ENCODE assay signal across 1 cellular context in the genomic region with DNA sequence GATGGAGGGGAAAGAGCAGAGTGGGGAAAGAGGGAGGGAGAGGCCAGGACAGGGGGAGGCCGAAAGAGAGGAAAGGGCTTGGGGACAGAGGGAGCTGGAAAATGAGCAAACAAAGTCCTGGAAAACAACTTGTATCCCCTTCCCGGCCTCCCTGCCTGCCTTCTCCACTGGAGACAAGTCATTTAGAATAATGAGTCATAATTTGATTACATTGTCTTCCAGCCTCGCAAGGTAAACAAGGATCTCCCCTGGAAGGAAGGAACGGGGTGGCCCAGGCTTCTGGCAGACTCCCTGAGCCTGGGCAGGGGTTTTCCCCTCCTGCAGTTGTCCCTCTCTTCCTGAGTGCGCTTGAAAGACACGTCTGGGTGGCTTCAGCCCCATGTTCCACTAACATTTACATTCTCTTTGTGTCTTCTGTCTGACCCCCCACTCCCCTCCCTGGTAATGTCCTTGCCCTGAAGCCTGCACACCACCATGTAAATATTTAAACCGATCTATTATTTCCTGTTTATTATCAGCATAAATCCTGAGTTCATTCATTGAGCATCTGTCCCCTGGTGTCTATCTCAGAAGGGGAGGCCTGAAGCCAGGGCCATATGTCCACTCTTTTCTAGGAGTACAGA.
TF ChIP-seq lines count a peak whose summit lies in the region.

No MANE protein-coding gene starts in this region.

TF ChIP-seq in HepG2, 621 proteins besides CTCF, POLR2A, EP300 and RAD21 (continued from another document and continues in another):
- TF ChIP-seq, protein P1, sequence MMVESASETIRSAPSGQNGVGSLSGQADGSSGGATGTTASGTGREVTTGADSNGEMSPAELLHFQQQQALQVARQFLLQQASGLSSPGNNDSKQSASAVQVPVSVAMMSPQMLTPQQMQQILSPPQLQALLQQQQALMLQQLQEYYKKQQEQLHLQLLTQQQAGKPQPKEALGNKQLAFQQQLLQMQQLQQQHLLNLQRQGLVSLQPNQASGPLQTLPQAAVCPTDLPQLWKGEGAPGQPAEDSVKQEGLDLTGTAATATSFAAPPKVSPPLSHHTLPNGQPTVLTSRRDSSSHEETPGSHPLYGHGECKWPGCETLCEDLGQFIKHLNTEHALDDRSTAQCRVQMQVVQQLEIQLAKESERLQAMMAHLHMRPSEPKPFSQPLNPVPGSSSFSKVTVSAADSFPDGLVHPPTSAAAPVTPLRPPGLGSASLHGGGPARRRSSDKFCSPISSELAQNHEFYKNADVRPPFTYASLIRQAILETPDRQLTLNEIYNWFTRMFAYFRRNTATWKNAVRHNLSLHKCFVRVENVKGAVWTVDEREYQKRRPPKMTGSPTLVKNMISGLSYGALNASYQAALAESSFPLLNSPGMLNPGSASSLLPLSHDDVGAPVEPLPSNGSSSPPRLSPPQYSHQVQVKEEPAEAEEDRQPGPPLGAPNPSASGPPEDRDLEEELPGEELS (CRISPR knock-in tag; IDR thresholded peaks at IDR 0.05) = peak; percentile 81
- no peak for TF ChIP-seq ZSCAN22 (CRISPR knock-in tag; IDR thresholded peaks at IDR 0.05)
- TF ChIP-seq, protein P2, sequence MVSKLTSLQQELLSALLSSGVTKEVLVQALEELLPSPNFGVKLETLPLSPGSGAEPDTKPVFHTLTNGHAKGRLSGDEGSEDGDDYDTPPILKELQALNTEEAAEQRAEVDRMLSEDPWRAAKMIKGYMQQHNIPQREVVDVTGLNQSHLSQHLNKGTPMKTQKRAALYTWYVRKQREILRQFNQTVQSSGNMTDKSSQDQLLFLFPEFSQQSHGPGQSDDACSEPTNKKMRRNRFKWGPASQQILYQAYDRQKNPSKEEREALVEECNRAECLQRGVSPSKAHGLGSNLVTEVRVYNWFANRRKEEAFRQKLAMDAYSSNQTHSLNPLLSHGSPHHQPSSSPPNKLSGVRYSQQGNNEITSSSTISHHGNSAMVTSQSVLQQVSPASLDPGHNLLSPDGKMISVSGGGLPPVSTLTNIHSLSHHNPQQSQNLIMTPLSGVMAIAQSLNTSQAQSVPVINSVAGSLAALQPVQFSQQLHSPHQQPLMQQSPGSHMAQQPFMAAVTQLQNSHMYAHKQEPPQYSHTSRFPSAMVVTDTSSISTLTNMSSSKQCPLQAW (CRISPR knock-in tag; IDR thresholded peaks at IDR 0.05) = 0 out of 2 replicates have a peak, but pooled peaks have one; percentile 28
- TF ChIP-seq SALL1 (CRISPR knock-in tag; IDR thresholded peaks at IDR 0.05) = peak; percentile 61
- TF ChIP-seq, protein P3, sequence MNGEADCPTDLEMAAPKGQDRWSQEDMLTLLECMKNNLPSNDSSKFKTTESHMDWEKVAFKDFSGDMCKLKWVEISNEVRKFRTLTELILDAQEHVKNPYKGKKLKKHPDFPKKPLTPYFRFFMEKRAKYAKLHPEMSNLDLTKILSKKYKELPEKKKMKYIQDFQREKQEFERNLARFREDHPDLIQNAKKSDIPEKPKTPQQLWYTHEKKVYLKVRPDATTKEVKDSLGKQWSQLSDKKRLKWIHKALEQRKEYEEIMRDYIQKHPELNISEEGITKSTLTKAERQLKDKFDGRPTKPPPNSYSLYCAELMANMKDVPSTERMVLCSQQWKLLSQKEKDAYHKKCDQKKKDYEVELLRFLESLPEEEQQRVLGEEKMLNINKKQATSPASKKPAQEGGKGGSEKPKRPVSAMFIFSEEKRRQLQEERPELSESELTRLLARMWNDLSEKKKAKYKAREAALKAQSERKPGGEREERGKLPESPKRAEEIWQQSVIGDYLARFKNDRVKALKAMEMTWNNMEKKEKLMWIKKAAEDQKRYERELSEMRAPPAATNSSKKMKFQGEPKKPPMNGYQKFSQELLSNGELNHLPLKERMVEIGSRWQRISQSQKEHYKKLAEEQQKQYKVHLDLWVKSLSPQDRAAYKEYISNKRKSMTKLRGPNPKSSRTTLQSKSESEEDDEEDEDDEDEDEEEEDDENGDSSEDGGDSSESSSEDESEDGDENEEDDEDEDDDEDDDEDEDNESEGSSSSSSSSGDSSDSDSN (CRISPR knock-in tag; IDR thresholded peaks at IDR 0.05) = peak; percentile 48; the same call in 1 of the 2 replicates
- TF ChIP-seq WIZ (CRISPR knock-in tag; IDR thresholded peaks at IDR 0.05) = no peak
- peak; percentile 22; the same call in 1 of the 2 replicates for TF ChIP-seq ZNF430 (CRISPR knock-in tag; IDR thresholded peaks at IDR 0.05)
- no peak; the same call in 1 of the 2 replicates for TF ChIP-seq ZNF746 (CRISPR knock-in tag; IDR thresholded peaks at IDR 0.05)
- TF ChIP-seq TBX2 (CRISPR knock-in tag; IDR thresholded peaks at IDR 0.05; ENCODE audit: borderline replicate concordance) = peak; percentile 32; the same call in 1 of the 2 replicates
- TF ChIP-seq, protein P4, sequence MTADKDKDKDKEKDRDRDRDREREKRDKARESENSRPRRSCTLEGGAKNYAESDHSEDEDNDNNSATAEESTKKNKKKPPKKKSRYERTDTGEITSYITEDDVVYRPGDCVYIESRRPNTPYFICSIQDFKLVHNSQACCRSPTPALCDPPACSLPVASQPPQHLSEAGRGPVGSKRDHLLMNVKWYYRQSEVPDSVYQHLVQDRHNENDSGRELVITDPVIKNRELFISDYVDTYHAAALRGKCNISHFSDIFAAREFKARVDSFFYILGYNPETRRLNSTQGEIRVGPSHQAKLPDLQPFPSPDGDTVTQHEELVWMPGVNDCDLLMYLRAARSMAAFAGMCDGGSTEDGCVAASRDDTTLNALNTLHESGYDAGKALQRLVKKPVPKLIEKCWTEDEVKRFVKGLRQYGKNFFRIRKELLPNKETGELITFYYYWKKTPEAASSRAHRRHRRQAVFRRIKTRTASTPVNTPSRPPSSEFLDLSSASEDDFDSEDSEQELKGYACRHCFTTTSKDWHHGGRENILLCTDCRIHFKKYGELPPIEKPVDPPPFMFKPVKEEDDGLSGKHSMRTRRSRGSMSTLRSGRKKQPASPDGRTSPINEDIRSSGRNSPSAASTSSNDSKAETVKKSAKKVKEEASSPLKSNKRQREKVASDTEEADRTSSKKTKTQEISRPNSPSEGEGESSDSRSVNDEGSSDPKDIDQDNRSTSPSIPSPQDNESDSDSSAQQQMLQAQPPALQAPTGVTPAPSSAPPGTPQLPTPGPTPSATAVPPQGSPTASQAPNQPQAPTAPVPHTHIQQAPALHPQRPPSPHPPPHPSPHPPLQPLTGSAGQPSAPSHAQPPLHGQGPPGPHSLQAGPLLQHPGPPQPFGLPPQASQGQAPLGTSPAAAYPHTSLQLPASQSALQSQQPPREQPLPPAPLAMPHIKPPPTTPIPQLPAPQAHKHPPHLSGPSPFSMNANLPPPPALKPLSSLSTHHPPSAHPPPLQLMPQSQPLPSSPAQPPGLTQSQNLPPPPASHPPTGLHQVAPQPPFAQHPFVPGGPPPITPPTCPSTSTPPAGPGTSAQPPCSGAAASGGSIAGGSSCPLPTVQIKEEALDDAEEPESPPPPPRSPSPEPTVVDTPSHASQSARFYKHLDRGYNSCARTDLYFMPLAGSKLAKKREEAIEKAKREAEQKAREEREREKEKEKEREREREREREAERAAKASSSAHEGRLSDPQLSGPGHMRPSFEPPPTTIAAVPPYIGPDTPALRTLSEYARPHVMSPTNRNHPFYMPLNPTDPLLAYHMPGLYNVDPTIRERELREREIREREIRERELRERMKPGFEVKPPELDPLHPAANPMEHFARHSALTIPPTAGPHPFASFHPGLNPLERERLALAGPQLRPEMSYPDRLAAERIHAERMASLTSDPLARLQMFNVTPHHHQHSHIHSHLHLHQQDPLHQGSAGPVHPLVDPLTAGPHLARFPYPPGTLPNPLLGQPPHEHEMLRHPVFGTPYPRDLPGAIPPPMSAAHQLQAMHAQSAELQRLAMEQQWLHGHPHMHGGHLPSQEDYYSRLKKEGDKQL (CRISPR knock-in tag; IDR thresholded peaks at IDR 0.05; ENCODE audit: low read depth) = no peak
- TF ChIP-seq, protein P5, sequence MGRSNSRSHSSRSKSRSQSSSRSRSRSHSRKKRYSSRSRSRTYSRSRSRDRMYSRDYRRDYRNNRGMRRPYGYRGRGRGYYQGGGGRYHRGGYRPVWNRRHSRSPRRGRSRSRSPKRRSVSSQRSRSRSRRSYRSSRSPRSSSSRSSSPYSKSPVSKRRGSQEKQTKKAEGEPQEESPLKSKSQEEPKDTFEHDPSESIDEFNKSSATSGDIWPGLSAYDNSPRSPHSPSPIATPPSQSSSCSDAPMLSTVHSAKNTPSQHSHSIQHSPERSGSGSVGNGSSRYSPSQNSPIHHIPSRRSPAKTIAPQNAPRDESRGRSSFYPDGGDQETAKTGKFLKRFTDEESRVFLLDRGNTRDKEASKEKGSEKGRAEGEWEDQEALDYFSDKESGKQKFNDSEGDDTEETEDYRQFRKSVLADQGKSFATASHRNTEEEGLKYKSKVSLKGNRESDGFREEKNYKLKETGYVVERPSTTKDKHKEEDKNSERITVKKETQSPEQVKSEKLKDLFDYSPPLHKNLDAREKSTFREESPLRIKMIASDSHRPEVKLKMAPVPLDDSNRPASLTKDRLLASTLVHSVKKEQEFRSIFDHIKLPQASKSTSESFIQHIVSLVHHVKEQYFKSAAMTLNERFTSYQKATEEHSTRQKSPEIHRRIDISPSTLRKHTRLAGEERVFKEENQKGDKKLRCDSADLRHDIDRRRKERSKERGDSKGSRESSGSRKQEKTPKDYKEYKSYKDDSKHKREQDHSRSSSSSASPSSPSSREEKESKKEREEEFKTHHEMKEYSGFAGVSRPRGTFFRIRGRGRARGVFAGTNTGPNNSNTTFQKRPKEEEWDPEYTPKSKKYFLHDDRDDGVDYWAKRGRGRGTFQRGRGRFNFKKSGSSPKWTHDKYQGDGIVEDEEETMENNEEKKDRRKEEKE (IDR thresholded peaks at IDR 0.05) = no peak
- TF ChIP-seq, protein P6, sequence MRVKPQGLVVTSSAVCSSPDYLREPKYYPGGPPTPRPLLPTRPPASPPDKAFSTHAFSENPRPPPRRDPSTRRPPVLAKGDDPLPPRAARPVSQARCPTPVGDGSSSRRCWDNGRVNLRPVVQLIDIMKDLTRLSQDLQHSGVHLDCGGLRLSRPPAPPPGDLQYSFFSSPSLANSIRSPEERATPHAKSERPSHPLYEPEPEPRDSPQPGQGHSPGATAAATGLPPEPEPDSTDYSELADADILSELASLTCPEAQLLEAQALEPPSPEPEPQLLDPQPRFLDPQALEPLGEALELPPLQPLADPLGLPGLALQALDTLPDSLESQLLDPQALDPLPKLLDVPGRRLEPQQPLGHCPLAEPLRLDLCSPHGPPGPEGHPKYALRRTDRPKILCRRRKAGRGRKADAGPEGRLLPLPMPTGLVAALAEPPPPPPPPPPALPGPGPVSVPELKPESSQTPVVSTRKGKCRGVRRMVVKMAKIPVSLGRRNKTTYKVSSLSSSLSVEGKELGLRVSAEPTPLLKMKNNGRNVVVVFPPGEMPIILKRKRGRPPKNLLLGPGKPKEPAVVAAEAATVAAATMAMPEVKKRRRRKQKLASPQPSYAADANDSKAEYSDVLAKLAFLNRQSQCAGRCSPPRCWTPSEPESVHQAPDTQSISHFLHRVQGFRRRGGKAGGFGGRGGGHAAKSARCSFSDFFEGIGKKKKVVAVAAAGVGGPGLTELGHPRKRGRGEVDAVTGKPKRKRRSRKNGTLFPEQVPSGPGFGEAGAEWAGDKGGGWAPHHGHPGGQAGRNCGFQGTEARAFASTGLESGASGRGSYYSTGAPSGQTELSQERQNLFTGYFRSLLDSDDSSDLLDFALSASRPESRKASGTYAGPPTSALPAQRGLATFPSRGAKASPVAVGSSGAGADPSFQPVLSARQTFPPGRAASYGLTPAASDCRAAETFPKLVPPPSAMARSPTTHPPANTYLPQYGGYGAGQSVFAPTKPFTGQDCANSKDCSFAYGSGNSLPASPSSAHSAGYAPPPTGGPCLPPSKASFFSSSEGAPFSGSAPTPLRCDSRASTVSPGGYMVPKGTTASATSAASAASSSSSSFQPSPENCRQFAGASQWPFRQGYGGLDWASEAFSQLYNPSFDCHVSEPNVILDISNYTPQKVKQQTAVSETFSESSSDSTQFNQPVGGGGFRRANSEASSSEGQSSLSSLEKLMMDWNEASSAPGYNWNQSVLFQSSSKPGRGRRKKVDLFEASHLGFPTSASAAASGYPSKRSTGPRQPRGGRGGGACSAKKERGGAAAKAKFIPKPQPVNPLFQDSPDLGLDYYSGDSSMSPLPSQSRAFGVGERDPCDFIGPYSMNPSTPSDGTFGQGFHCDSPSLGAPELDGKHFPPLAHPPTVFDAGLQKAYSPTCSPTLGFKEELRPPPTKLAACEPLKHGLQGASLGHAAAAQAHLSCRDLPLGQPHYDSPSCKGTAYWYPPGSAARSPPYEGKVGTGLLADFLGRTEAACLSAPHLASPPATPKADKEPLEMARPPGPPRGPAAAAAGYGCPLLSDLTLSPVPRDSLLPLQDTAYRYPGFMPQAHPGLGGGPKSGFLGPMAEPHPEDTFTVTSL (CRISPR knock-in tag; IDR thresholded peaks at IDR 0.05; ENCODE audit: borderline replicate concordance) = peak; percentile 53; the same call in 1 of the 2 replicates
- 0 out of 2 replicates have a peak, but pooled peaks have one; percentile 12 for TF ChIP-seq SAP130 (CRISPR knock-in tag; IDR thresholded peaks at IDR 0.05; ENCODE audit: low read depth)
- no peak for TF ChIP-seq ZNF34 (CRISPR knock-in tag; IDR thresholded peaks at IDR 0.05; ENCODE audit: borderline replicate concordance)
- TF ChIP-seq, protein P7, sequence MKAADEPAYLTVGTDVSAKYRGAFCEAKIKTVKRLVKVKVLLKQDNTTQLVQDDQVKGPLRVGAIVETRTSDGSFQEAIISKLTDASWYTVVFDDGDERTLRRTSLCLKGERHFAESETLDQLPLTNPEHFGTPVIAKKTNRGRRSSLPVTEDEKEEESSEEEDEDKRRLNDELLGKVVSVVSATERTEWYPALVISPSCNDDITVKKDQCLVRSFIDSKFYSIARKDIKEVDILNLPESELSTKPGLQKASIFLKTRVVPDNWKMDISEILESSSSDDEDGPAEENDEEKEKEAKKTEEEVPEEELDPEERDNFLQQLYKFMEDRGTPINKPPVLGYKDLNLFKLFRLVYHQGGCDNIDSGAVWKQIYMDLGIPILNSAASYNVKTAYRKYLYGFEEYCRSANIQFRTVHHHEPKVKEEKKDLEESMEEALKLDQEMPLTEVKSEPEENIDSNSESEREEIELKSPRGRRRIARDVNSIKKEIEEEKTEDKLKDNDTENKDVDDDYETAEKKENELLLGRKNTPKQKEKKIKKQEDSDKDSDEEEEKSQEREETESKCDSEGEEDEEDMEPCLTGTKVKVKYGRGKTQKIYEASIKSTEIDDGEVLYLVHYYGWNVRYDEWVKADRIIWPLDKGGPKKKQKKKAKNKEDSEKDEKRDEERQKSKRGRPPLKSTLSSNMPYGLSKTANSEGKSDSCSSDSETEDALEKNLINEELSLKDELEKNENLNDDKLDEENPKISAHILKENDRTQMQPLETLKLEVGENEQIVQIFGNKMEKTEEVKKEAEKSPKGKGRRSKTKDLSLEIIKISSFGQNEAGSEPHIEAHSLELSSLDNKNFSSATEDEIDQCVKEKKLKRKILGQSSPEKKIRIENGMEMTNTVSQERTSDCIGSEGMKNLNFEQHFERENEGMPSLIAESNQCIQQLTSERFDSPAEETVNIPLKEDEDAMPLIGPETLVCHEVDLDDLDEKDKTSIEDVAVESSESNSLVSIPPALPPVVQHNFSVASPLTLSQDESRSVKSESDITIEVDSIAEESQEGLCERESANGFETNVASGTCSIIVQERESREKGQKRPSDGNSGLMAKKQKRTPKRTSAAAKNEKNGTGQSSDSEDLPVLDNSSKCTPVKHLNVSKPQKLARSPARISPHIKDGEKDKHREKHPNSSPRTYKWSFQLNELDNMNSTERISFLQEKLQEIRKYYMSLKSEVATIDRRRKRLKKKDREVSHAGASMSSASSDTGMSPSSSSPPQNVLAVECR (CRISPR knock-in tag; IDR thresholded peaks at IDR 0.05; ENCODE audit: borderline replicate concordance) = no peak
- no peak for TF ChIP-seq DMAP1 (CRISPR knock-in tag; IDR thresholded peaks at IDR 0.05)
- no peak for TF ChIP-seq GATAD1 (CRISPR knock-in tag; IDR thresholded peaks at IDR 0.05)
- TF ChIP-seq PTBP1 (IDR thresholded peaks at IDR 0.05; ENCODE audit: low read depth, low read length, poor library complexity, severe bottlenecking) = no peak
